ENCODE assay signal across 1 cellular context in the genomic region with DNA sequence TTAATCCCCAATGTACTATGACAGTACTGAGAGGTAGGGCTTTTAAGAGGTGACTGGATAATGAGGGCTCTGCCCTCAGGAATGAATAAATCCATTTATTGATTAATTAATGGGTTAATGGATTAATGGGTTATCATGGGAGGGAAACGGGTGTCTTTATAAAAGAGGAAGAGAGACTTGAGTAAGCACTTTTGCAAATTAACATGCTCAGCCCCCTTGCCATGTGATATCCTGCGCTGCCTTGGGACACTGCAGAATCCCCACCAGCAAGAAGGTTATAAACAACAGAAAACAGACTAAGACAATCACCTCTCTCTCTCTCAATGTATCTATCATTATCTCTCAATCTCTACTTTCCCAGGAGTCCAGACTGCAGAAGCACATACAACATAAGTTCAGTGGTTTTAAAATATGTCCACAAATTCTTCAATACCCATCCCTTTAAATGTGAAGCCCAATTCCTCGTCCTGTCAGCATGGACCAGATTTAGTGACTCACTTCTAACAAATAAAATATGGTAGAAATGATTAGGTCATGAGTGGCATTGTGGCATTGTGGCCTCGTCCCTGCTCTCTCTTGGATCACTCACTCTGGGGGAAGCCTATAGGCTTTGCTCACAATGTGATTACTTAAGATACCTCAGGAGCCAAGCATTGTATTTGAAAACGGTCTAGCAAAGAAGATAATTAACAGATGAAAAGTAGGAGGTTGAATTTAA.
TF ChIP-seq lines count a peak whose summit lies in the region.

No MANE protein-coding gene starts in this region.

TF ChIP-seq in SK-N-SH treated with all-trans-retinoic acid at 6 μM for 48 hours, 23 proteins besides CTCF, POLR2A, EP300 and RAD21:
- TF ChIP-seq, protein P1, sequence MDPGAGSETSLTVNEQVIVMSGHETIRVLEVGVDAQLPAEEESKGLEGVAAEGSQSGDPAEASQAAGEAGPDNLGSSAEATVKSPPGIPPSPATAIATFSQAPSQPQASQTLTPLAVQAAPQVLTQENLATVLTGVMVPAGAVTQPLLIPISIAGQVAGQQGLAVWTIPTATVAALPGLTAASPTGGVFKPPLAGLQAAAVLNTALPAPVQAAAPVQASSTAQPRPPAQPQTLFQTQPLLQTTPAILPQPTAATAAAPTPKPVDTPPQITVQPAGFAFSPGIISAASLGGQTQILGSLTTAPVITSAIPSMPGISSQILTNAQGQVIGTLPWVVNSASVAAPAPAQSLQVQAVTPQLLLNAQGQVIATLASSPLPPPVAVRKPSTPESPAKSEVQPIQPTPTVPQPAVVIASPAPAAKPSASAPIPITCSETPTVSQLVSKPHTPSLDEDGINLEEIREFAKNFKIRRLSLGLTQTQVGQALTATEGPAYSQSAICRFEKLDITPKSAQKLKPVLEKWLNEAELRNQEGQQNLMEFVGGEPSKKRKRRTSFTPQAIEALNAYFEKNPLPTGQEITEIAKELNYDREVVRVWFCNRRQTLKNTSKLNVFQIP (CRISPR knock-in tag; IDR thresholded peaks at IDR 0.05; ENCODE audit: borderline replicate concordance, low read depth) = no peak
- no peak for TF ChIP-seq RARB (CRISPR knock-in tag; IDR thresholded peaks at IDR 0.05)
- no peak for TF ChIP-seq ZFP30 (CRISPR knock-in tag; IDR thresholded peaks at IDR 0.05)
- TF ChIP-seq TCF4 (CRISPR knock-in tag; IDR thresholded peaks at IDR 0.05; ENCODE audit: borderline replicate concordance) = no peak
- TF ChIP-seq ISL1 (CRISPR knock-in tag; IDR thresholded peaks at IDR 0.05) = no peak
- TF ChIP-seq, protein P2, sequence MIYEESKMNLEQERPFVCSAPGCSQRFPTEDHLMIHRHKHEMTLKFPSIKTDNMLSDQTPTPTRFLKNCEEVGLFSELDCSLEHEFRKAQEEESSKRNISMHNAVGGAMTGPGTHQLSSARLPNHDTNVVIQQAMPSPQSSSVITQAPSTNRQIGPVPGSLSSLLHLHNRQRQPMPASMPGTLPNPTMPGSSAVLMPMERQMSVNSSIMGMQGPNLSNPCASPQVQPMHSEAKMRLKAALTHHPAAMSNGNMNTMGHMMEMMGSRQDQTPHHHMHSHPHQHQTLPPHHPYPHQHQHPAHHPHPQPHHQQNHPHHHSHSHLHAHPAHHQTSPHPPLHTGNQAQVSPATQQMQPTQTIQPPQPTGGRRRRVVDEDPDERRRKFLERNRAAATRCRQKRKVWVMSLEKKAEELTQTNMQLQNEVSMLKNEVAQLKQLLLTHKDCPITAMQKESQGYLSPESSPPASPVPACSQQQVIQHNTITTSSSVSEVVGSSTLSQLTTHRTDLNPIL (CRISPR knock-in tag; IDR thresholded peaks at IDR 0.05; ENCODE audit: low read depth) = no peak
- no peak for TF ChIP-seq ZNF565 (CRISPR knock-in tag; conservative IDR thresholded peaks at IDR 0.05; ENCODE audit: low read depth)
- no peak for TF ChIP-seq SNAI2 (CRISPR knock-in tag; IDR thresholded peaks at IDR 0.05)
- TF ChIP-seq ZNF70 (CRISPR knock-in tag; IDR thresholded peaks at IDR 0.05) = no peak
- no peak for TF ChIP-seq GLIS3 (CRISPR knock-in tag; IDR thresholded peaks at IDR 0.05)
- TF ChIP-seq, protein P3, sequence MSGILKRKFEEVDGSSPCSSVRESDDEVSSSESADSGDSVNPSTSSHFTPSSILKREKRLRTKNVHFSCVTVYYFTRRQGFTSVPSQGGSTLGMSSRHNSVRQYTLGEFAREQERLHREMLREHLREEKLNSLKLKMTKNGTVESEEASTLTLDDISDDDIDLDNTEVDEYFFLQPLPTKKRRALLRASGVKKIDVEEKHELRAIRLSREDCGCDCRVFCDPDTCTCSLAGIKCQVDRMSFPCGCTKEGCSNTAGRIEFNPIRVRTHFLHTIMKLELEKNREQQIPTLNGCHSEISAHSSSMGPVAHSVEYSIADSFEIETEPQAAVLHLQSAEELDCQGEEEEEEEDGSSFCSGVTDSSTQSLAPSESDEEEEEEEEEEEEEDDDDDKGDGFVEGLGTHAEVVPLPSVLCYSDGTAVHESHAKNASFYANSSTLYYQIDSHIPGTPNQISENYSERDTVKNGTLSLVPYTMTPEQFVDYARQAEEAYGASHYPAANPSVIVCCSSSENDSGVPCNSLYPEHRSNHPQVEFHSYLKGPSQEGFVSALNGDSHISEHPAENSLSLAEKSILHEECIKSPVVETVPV (CRISPR knock-in tag; IDR thresholded peaks at IDR 0.05) = no peak
- no peak for TF ChIP-seq OSR1 (CRISPR knock-in tag; IDR thresholded peaks at IDR 0.05)
- no peak for TF ChIP-seq ZFP3 (CRISPR knock-in tag; IDR thresholded peaks at IDR 0.05)
- no peak for TF ChIP-seq TOX (CRISPR knock-in tag; IDR thresholded peaks at IDR 0.05; ENCODE audit: borderline replicate concordance)
- TF ChIP-seq CSDC2 (CRISPR knock-in tag; IDR thresholded peaks at IDR 0.05) = no peak
- no peak for TF ChIP-seq ZC3H10 (CRISPR knock-in tag; IDR thresholded peaks at IDR 0.05)
- no peak for TF ChIP-seq BACH2 (CRISPR knock-in tag; IDR thresholded peaks at IDR 0.05; ENCODE audit: borderline replicate concordance)
- no peak for TF ChIP-seq ESRRG (CRISPR knock-in tag; IDR thresholded peaks at IDR 0.05)
TF ChIP-seq in SK-N-SH treated with all-trans-retinoic acid at 6 μM for 48 hours: peak in this region for 0.
